ENCODE assay signal across 16 cellular contexts in genomic region chr2:95305341-95306058, GRCh38. TPM values are rescaled to one million over a fixed set of nuclear protein-coding genes. Genes with fewer than 3 reads are reported as not detected.
DNase-seq lines count a peak whose midpoint lies in the region; ATAC-seq, FAIRE-seq and TF ChIP-seq lines count a peak whose summit lies in the region.
"Had no signal": no experiment of that assay in that cellular context is flagged by ENCODE, and none has a peak within 500 bp of the region (broad histone marks: within the 10 kb centered on the region; RNA-seq: fewer than 3 reads in every experiment).

No MANE protein-coding gene starts in this region.

- H3K36me3 ChIP-seq in bronchial epithelial cell (ENCODE audit: control insufficient read depth, insufficient read depth, low read length) (no peaks in the 10 kb centered on the region), left lung (no peaks in the 10 kb centered on the region)

- H3K4me3 ChIP-seq in A549 (no peak overlapping the region), bronchial epithelial cell (ENCODE audit: low read depth, low read length) (no peak overlapping the region), left lung (no peak overlapping the region)

- H3K27ac Mint-ChIP-seq in progenitor cell of endocrine pancreas: no peak overlapping the region
- no peak overlapping the region for H3K27ac Mint-ChIP-seq in T-helper 17 cell
- H3K27ac Mint-ChIP-seq: IgD-negative memory B cell had no signal

- H3K4me2 ChIP-seq in A549: 0 out of 3 replicates have a peak overlapping the region, but pooled peaks have one; percentile 8

- no peak for TF ChIP-seq EP300 in A549 (IDR thresholded peaks at IDR 0.05)

- H3K4me3 Mint-ChIP-seq in progenitor cell of endocrine pancreas (ENCODE audit: low read depth) (no peak overlapping the region), T-helper 17 cell (no peak overlapping the region)
- H3K4me3 Mint-ChIP-seq: activated T-cell treated with anti-CD3 and anti-CD28 coated beads, Interleukin-2, amount 50 U/mL, for 4 hours; IgD-negative memory B cell had no signal

- H3K27me3 ChIP-seq in bronchial epithelial cell (ENCODE audit: control insufficient read depth, insufficient read depth, low read length): peaks cover 8% of the 10 kb centered on the region
- H3K27me3 ChIP-seq in left lung: peaks cover 0 to 12% of the 10 kb centered on the region in 2 donors

- no peak for ATAC-seq in A549
- peak; percentile 77 for ATAC-seq in left lung
- ATAC-seq in HG03521 (IDR thresholded peaks at IDR 0.05; ENCODE audit: unreplicated experiment): no peak
- no peak for ATAC-seq in T-helper 17 cell
- ATAC-seq: activated T-cell treated with anti-CD3 and anti-CD28 coated beads, Interleukin-2, amount 50 U/mL, for 4 hours had no signal

- H3K4me1 ChIP-seq in A549 (no peaks in the 10 kb centered on the region), left lung (no peaks in the 10 kb centered on the region)

- POLR2A ChIA-PET in A549 (lab: Yijun Ruan, JAX): no interaction called here

- TF ChIP-seq POLR2A in A549 (IDR thresholded peaks at IDR 0.05; ENCODE audit: low read length): no peak

- 33% methylated on average over 16 of the region's 16 CpGs for WGBS in A549 (ENCODE audit: missing lambda C conversion rate)

- no peaks in the 10 kb centered on the region for H3K36me3 Mint-ChIP-seq in progenitor cell of endocrine pancreas (ENCODE audit: insufficient read depth)
- H3K36me3 Mint-ChIP-seq in T-helper 17 cell (ENCODE audit: low read depth): no peaks in the 10 kb centered on the region
- H3K36me3 Mint-ChIP-seq: IgD-negative memory B cell had no signal

- FAIRE-seq in A549 (lab: Jason Lieb, UNC) (no peak), bronchial epithelial cell (lab: Jason Lieb, UNC) (peak; percentile 18), frontal cortex (lab: Jason Lieb, UNC) (no peak)

- H3K4me1 Mint-ChIP-seq in progenitor cell of endocrine pancreas (ENCODE audit: low read depth) (peaks cover 6% of the 10 kb centered on the region), T-helper 17 cell (peaks cover 4% of the 10 kb centered on the region)
- H3K4me1 Mint-ChIP-seq: IgD-negative memory B cell had no signal

- CTCF ChIA-PET in A549 (lab: Yijun Ruan, JAX): no interaction called here

- H3K27ac ChIP-seq in A549 (no peak overlapping the region), left lung (peak overlapping the region in 1 of 2 donors; percentile 1)

- H3K27me3 Mint-ChIP-seq in progenitor cell of endocrine pancreas (peaks cover 8% of the 10 kb centered on the region), T-helper 17 cell (peaks cover 19% of the 10 kb centered on the region)

- intact Hi-C loops in left lung (cut with DNase I): no loop called here

- H3K9me3 ChIP-seq in A549: no peaks in the 10 kb centered on the region
- no peaks in the 10 kb centered on the region for H3K9me3 ChIP-seq in left lung
- H3K9me3 ChIP-seq in T-helper 17 cell (ENCODE audit: control insufficient read depth, low read length, poor library complexity, severe bottlenecking): no peaks in the 10 kb centered on the region

- TF ChIP-seq CTCF in A549 (IDR thresholded peaks at IDR 0.05) (no peak), bronchial epithelial cell (IDR thresholded peaks at IDR 0.05; ENCODE audit: insufficient read depth, low read length, severe bottlenecking) (no peak), left lung (IDR thresholded peaks at IDR 0.05) (no peak), progenitor cell of endocrine pancreas (IDR thresholded peaks at IDR 0.05; ENCODE audit: unreplicated experiment) (no peak)

- H3K9me3 Mint-ChIP-seq in progenitor cell of endocrine pancreas (ENCODE audit: low read depth): no peaks in the 10 kb centered on the region
- H3K9me3 Mint-ChIP-seq: activated T-cell treated with anti-CD3 and anti-CD28 coated beads, Interleukin-2, amount 50 U/mL, for 4 hours; IgD-negative memory B cell had no signal

- DNase-seq in A549 (ENCODE audit: low read depth in 1 of 2, low spot score in 1 of 2) (no peak), NCI-H2029 (lab: John Stamatoyannopoulos, UW) (peak; percentile 74), bronchial epithelial cell (ENCODE audit: low read depth) (no peak), left lung (no peak), progenitor cell of endocrine pancreas (ENCODE audit: low spot score, unreplicated experiment) (no peak), T-helper 17 cell (no peak), frontal cortex (ENCODE audit: low spot score in 2 of 2) (no peak)
- DNase-seq: activated T-cell treated with anti-CD3 and anti-CD28 coated beads, Interleukin-2, amount 50 U/mL, for 4 hours; amygdala; DMS 273 treated with DMSO at 0.1 percent for 48 hours; effector CD8-positive, alpha-beta T cell; head of caudate nucleus; NCI-H187 treated with DMSO at 0.1 percent for 48 hours; nucleus accumbens had no signal

- TF ChIP-seq RAD21 in A549 (conservative IDR thresholded peaks at IDR 0.05 in 1 of 2, IDR thresholded peaks at IDR 0.05 in 1 of 2): no peak

TF ChIP-seq in A549, 52 proteins besides CTCF, POLR2A, EP300 and RAD21:
- TF ChIP-seq TFCP2L1 (CRISPR knock-in tag; IDR thresholded peaks at IDR 0.05) (no peak), FOSB (CRISPR knock-in tag; IDR thresholded peaks at IDR 0.05) (no peak), CBX2 (IDR thresholded peaks at IDR 0.05; ENCODE audit: borderline replicate concordance, low read depth) (no peak), MAFK (IDR thresholded peaks at IDR 0.05; ENCODE audit: partially characterized antibody) (no peak), HOXB13 (CRISPR knock-in tag; IDR thresholded peaks at IDR 0.05; ENCODE audit: low read depth) (no peak), ZFP36 (IDR thresholded peaks at IDR 0.05; ENCODE audit: borderline replicate concordance, partially characterized antibody) (no peak), RCOR1 (IDR thresholded peaks at IDR 0.05; ENCODE audit: low read depth, low read length) (no peak), CEBPB (IDR thresholded peaks at IDR 0.05) (no peak), MYC (IDR thresholded peaks at IDR 0.05; ENCODE audit: borderline replicate concordance, low read length) (no peak), EHMT2 (IDR thresholded peaks at IDR 0.05; ENCODE audit: low read depth) (no peak)
TF ChIP-seq in A549: peak in this region for 0.

RNA-seq across cellular contexts. Expression of gene KCNIP3, which starts 8.4 kb away (rescaled TPM):
- polyA plus RNA-seq in A549 (2011; rRNA removed) (0.13 and 0.25 TPM in 2 replicates), A549 (2017; fragmentation: RNase III; extraction: RNeasy Plus Mini Kit Qiagen cat#74134 plus additional on column Dnase treatment) (0.70 to 0.94 TPM (median 0.84 TPM) in 3 replicates)
- polyA plus RNA-seq in A549 (2012; cell fraction: cytosol; rRNA removed): 0.44 and 0.83 TPM in 2 replicates
- polyA plus RNA-seq in A549 (2012; cell fraction: nucleus; rRNA removed): 1.9 and 2.6 TPM in 2 replicates
- polyA minus RNA-seq in A549 (2011; rRNA and poly(A)+ RNA removed): 0.08 TPM in 1 of 2 replicates, not detected in the other
- total RNA-seq in bronchial epithelial cell (under 0.01 and 0.51 TPM in 2 replicates), left lung (1 to 10 TPM; 3.2 to 4.5 TPM), progenitor cell of endocrine pancreas (4.3 and 6.3 TPM in 2 replicates), T-helper 17 cell (not detected), frontal cortex (4.9 TPM)
- total RNA-seq: activated T-cell treated with anti-CD3 and anti-CD28 coated beads, Interleukin-2, amount 50 U/mL, for 4 hours had no signal
- polyA plus RNA-seq: IgD-negative memory B cell had no signal

RNA-seq across cellular contexts. Expression of gene PROM2, which starts 31.3 kb away (rescaled TPM):
- polyA plus RNA-seq in A549 (2011; rRNA removed) (0.08 and 0.13 TPM in 2 replicates), A549 (2017; fragmentation: RNase III; extraction: RNeasy Plus Mini Kit Qiagen cat#74134 plus additional on column Dnase treatment) (0.04 to 0.16 TPM (median 0.09 TPM) in 3 replicates)
- polyA plus RNA-seq in A549 (2012; cell fraction: cytosol; rRNA removed): 0.05 and 0.09 TPM in 2 replicates
- 0.77 and 1.4 TPM in 2 replicates for polyA plus RNA-seq in A549 (2012; cell fraction: nucleus; rRNA removed)
- 0.12 TPM in 1 of 2 replicates, not detected in the other for polyA minus RNA-seq in A549 (2011; rRNA and poly(A)+ RNA removed)
- total RNA-seq in bronchial epithelial cell (10.8 and 41.6 TPM in 2 replicates), left lung (10 to 100 TPM in 1 of 2 donors, 1 to 10 TPM in 1; 5.6 to 16.4 TPM), progenitor cell of endocrine pancreas (14.2 and 16.9 TPM in 2 replicates), T-helper 17 cell (under 1 TPM in 1 of 2 donors, not detected in 1; 0.77 TPM), frontal cortex (0.82 TPM)
- polyA plus RNA-seq: IgD-negative memory B cell had no signal
